ENCODE assay signal across 33 cellular contexts in the genomic region with DNA sequence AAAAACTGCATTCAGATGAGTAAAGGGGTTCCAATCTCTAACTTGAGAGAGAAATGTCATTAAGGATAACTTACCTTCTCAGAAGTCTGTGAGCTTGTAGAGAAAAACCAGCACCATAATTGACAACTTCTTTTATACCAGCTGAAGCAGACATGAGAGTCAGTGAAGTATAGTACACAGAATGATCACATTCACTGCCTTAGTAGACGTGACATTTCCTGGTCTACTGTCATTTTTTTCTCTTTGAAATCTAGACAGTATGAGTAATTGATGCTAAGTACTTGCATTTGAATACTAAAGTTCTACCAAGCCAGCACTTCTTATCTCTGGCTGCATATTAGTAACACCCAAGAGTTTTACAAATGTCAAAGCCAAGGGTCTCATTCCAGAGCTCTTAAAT. TPM values are rescaled to one million over a fixed set of nuclear protein-coding genes. Genes with fewer than 3 reads are reported as not detected.
"Had no signal": no experiment of that assay in that cellular context is flagged by ENCODE, and none has a peak within 500 bp of the region (broad histone marks: within the 10 kb centered on the region; RNA-seq: fewer than 3 reads in every experiment).

No MANE protein-coding gene starts in this region.

- H3K4me3 ChIP-seq: body of pancreas, breast epithelium, MG63, SJCRH30, SK-N-MC had no signal

- H3K27ac ChIP-seq: body of pancreas, breast epithelium, SJCRH30, SK-N-MC, VCaP had no signal

- ATAC-seq: activated naive CD8-positive, alpha-beta T cell treated with anti-CD3 and anti-CD28 coated beads, Interleukin-2, amount 50 U/mL, for 24 hours; body of pancreas; Panc1; T-helper 17 cell had no signal

- DNase-seq: activated B cell treated with CpG ODN at 0.5 μM for 24 hours; activated CD4-positive, alpha-beta memory T cell treated with anti-CD3 and anti-CD28 coated beads for 36 hours; activated CD4-positive, alpha-beta T cell treated with anti-CD3 and anti-CD28 coated beads for 4 hours; activated CD4-positive, alpha-beta T cell treated with anti-CD3 and anti-CD28 coated beads, Interleukin-2, amount 50 U/mL, for 1 hour; activated CD4-positive, CD25-positive, alpha-beta regulatory T cell treated with anti-CD3 and anti-CD28 coated beads, Interleukin-2, amount 50 U/mL, for 72 hours; activated CD8-positive, alpha-beta memory T cell treated with anti-CD3 and anti-CD28 coated beads, Interleukin-2, amount 50 U/mL, for 48 hours; activated effector memory CD4-positive, alpha-beta T cell treated with Interleukin-2 at 50 U/mL for 16 hours; activated naive CD4-positive, alpha-beta T cell treated with anti-CD3 and anti-CD28 coated beads, Interleukin-2, amount 10 ng/mL, durations not matched to agents 7 days and 5 days; activated naive CD8-positive, alpha-beta T cell treated with anti-CD3 and anti-CD28 coated beads, Interleukin-2, amount 50 U/mL, for 24 hours; activated T-cell treated with anti-CD3 and anti-CD28 coated beads, Interleukin-2, amount 50 U/mL, for 48 hours; anterior cingulate cortex; body of pancreas; central memory CD4-positive, alpha-beta T cell; Kasumi-1; KG1; MG63; NCI-H1048; NCI-H1105 treated with DMSO at 0.1 percent for 48 hours; NCI-H1436; NCI-H1694; NCI-H1930; NCI-H2081 treated with DMSO at 0.1 percent for 48 hours; NCI-H345; NCI-H524 treated with DMSO at 0.1 percent for 48 hours; SHP77; SJCRH30; T-helper 17 cell; T-helper 9 cell had no signal

- H3K36me3 ChIP-seq: breast epithelium, MG63, SJCRH30 had no signal

- H3K4me1 ChIP-seq: breast epithelium had no signal

- H3K27me3 ChIP-seq: body of pancreas, breast epithelium, MG63, SJCRH30 had no signal

- H3K9me3 ChIP-seq: body of pancreas, breast epithelium, MG63, SJCRH30 had no signal

RNA-seq across cellular contexts. Expression of a gene that starts 25.3 kb away (rescaled TPM):
- total RNA-seq: activated B cell treated with CpG ODN at 0.5 μM for 24 hours; activated CD4-positive, alpha-beta memory T cell treated with anti-CD3 and anti-CD28 coated beads for 36 hours; RPMI7951; T-helper 17 cell had no signal
